ENCODE assay signal across 19 cellular contexts in genomic region chr5:32534056-32534455, GRCh38. TPM values are rescaled to one million over a fixed set of nuclear protein-coding genes. Genes with fewer than 3 reads are reported as not detected.
A peak's percentile ranks its signal among the peaks of the same experiment; 100 is the strongest.
DNase-seq lines count a peak whose midpoint lies in the region; ATAC-seq and TF ChIP-seq lines count a peak whose summit lies in the region.
"Had no signal": no experiment of that assay in that cellular context is flagged by ENCODE, and none has a peak within 500 bp of the region (broad histone marks: within the 10 kb centered on the region; RNA-seq: fewer than 3 reads in every experiment).

No MANE protein-coding gene starts in this region.

- H3K27me3 Mint-ChIP-seq in T-helper 2 cell treated with Interferon-gamma antibody and Interleukin-4, amounts not matched to agents 5 μg/mL and 100 μg/mL, for 36 hours (ENCODE audit: low read depth) = no peaks in the 10 kb centered on the region
- no peaks in the 10 kb centered on the region; the same call in 1 of the 2 replicates for H3K27me3 Mint-ChIP-seq in WTC11 (ENCODE audit: low read depth)

- no peaks in the 10 kb centered on the region for H3K9me3 Mint-ChIP-seq in T-helper 2 cell treated with Interferon-gamma antibody and Interleukin-4, amounts not matched to agents 5 μg/mL and 100 μg/mL, for 36 hours
- H3K9me3 Mint-ChIP-seq in WTC11 = no peaks in the 10 kb centered on the region

- CTCF ChIA-PET in WTC11 (lab: Charles Lee) = interaction anchor here (1.2 to 1.9 kb wide), 3 partner anchors 14 to 56 kb away, joined by 3 to 5 read pairs (median 4); no protein-coding TSS in a partner anchor

- H2AFZ ChIP-seq in ACC112 (ENCODE audit: low read length, unreplicated experiment) = no peak overlapping the region
- H2AFZ ChIP-seq: hepatocyte had no signal

- H3K27ac ChIP-seq in ACC112 (ENCODE audit: low read depth, low read length) = peak overlapping the region; percentile 29; the same call in 1 of the 2 replicates
- H3K27ac ChIP-seq: BLaER1 treated with 17β-estradiol and CSF1 and Interleukin-3, amounts not matched to agents 10 nM and 100 nM; cardiac muscle cell; hepatocyte; neutrophil; testis had no signal

- peaks cover 61% of the 10 kb centered on the region for H3K4me1 Mint-ChIP-seq in T-helper 2 cell treated with Interferon-gamma antibody and Interleukin-4, amounts not matched to agents 5 μg/mL and 100 μg/mL, for 36 hours (ENCODE audit: low read depth)
- H3K4me1 Mint-ChIP-seq in WTC11 = peaks cover 8% of the 10 kb centered on the region

- H3K4me1 ChIP-seq in ACC112 (ENCODE audit: control insufficient read depth, insufficient read depth, low read length, unreplicated experiment) = peaks cover 27% of the 10 kb centered on the region

- TF ChIP-seq CTCF in WTC11 (IDR thresholded peaks at IDR 0.05) = no peak
- no peak for TF ChIP-seq CTCF in fibroblast of the aortic adventitia (IDR thresholded peaks at IDR 0.05; ENCODE audit: insufficient read depth, low read length)

- H3K36me3 ChIP-seq in ACC112 (ENCODE audit: insufficient read depth, low read length) = no peaks in the 10 kb centered on the region
- H3K36me3 ChIP-seq: BLaER1 treated with 17β-estradiol and CSF1 and Interleukin-3, amounts not matched to agents 10 nM and 100 nM; cardiac muscle cell; neutrophil had no signal

- POLR2A ChIA-PET in WTC11 (lab: Charles Lee) = no interaction called here

- peak overlapping the region; percentile 54 for H3K4me3 Mint-ChIP-seq in T-helper 2 cell treated with Interferon-gamma antibody and Interleukin-4, amounts not matched to agents 5 μg/mL and 100 μg/mL, for 36 hours
- H3K4me3 Mint-ChIP-seq in WTC11 = no peak overlapping the region
- H3K4me3 Mint-ChIP-seq: mesothelial cell of epicardium had no signal

- H3K4me3 ChIP-seq in ACC112 (ENCODE audit: low read depth, low read length) (no peak overlapping the region), fibroblast of the aortic adventitia (ENCODE audit: low read depth, low read length) (no peak overlapping the region)
- H3K4me3 ChIP-seq: BLaER1 treated with 17β-estradiol and CSF1 and Interleukin-3, amounts not matched to agents 10 nM and 100 nM; cardiac muscle cell; hepatocyte; testis had no signal

- ATAC-seq in WTC11 (no peak), HG03175 (IDR thresholded peaks at IDR 0.05; ENCODE audit: unreplicated experiment) (no peak)
- ATAC-seq: esophagus mucosa had no signal

- peak overlapping the region; percentile 56 for H3K27ac Mint-ChIP-seq in T-helper 2 cell treated with Interferon-gamma antibody and Interleukin-4, amounts not matched to agents 5 μg/mL and 100 μg/mL, for 36 hours
- 0 out of 2 replicates have a peak overlapping the region, but pooled peaks have one; percentile 6 for H3K27ac Mint-ChIP-seq in WTC11
- H3K27ac Mint-ChIP-seq: mesothelial cell of epicardium had no signal

- no peaks in the 10 kb centered on the region for H3K79me2 ChIP-seq in ACC112 (ENCODE audit: control insufficient read depth, insufficient read depth, low read length, unreplicated experiment)
- H3K79me2 ChIP-seq: hepatocyte had no signal

- H3K36me3 Mint-ChIP-seq in T-helper 2 cell treated with Interferon-gamma antibody and Interleukin-4, amounts not matched to agents 5 μg/mL and 100 μg/mL, for 36 hours (ENCODE audit: low read depth) = peaks cover 5% of the 10 kb centered on the region
- no peaks in the 10 kb centered on the region for H3K36me3 Mint-ChIP-seq in WTC11
- H3K36me3 Mint-ChIP-seq: mesothelial cell of epicardium had no signal

- no peak for DNase-seq in T-helper 2 cell treated with Interferon-gamma antibody and Interleukin-4, amounts not matched to agents 5 μg/mL and 100 μg/mL, for 36 hours (ENCODE audit: low spot score)
- no peak for DNase-seq in T-helper 2 cell
- no peak for DNase-seq in WTC11 (ENCODE audit: low spot score)
- peak; percentile 94 for DNase-seq in fibroblast of the aortic adventitia (ENCODE audit: low read depth)
- DNase-seq in hepatic stellate cell (ENCODE audit: low spot score) = no peak
- no peak for DNase-seq in NCI-H128 (lab: John Stamatoyannopoulos, UW; ENCODE audit: unreplicated experiment)
- DNase-seq: Karpas-422, kidney, NCI-H1092, NCI-H510A treated with DMSO at 0.1 percent for 48 hours, testis had no signal

- H3K27me3 ChIP-seq in ACC112 (ENCODE audit: insufficient read depth, low read length) = no peaks in the 10 kb centered on the region
- H3K27me3 ChIP-seq: BLaER1 treated with 17β-estradiol and CSF1 and Interleukin-3, amounts not matched to agents 10 nM and 100 nM; cardiac muscle cell; hepatocyte; testis had no signal

TF ChIP-seq in WTC11, 78 proteins besides CTCF, POLR2A, EP300 and RAD21 (continues in another document):
- TF ChIP-seq E2F4 (CRISPR knock-in tag; IDR thresholded peaks at IDR 0.05; ENCODE audit: borderline replicate concordance, low read depth) = no peak
- no peak for TF ChIP-seq ZNF232 (CRISPR knock-in tag; IDR thresholded peaks at IDR 0.05)
- no peak for TF ChIP-seq ARID4B (CRISPR knock-in tag; IDR thresholded peaks at IDR 0.05; ENCODE audit: borderline replicate concordance)
- no peak for TF ChIP-seq ETV6 (CRISPR knock-in tag; IDR thresholded peaks at IDR 0.05)
- TF ChIP-seq NFYB (CRISPR knock-in tag; conservative IDR thresholded peaks at IDR 0.05; ENCODE audit: low read depth) = no peak
- TF ChIP-seq ELF4 (CRISPR knock-in tag; IDR thresholded peaks at IDR 0.05; ENCODE audit: low read depth) = no peak
- no peak for TF ChIP-seq JUN (CRISPR knock-in tag; IDR thresholded peaks at IDR 0.05)
- TF ChIP-seq IRF1 (CRISPR knock-in tag; IDR thresholded peaks at IDR 0.05) = no peak
- TF ChIP-seq ZNF396 (CRISPR knock-in tag; IDR thresholded peaks at IDR 0.05; ENCODE audit: borderline replicate concordance) = no peak
- TF ChIP-seq STAT6 (CRISPR knock-in tag; conservative IDR thresholded peaks at IDR 0.05; ENCODE audit: low read depth) = no peak

RNA-seq across cellular contexts. Expression of gene SUB1, which starts 51.3 kb away (rescaled TPM):
- 255 to 258 TPM (median 258 TPM) in 3 replicates for total RNA-seq in WTC11 (2021)
- 313 and 807 TPM in 2 replicates for total RNA-seq in fibroblast of the aortic adventitia (ENCODE audit: low replicate concordance)
